14 cellular contexts compared by ENCODE assay signal in genomic region chr20:45997187-45997586, GRCh38. TPM values are rescaled to one million over a fixed set of nuclear protein-coding genes. Genes with fewer than 3 reads are reported as not detected.
"Had no signal": no experiment of that assay in that cellular context is flagged by ENCODE, and none has a peak within 500 bp of the region (broad histone marks: within the 10 kb centered on the region; RNA-seq: fewer than 3 reads in every experiment).

No MANE protein-coding gene starts in this region.

- H3K36me3 Mint-ChIP-seq: natural killer cell had no signal

- DNase-seq: activated CD4-positive, alpha-beta T cell treated with anti-CD3 and anti-CD28 coated beads for 1 hour; activated CD4-positive, alpha-beta T cell treated with anti-CD3 and anti-CD28 coated beads, Interleukin-2, amount 50 U/mL, for 48 hours; activated CD8-positive, alpha-beta memory T cell treated with anti-CD3 and anti-CD28 coated beads, Interleukin-2, amount 50 U/mL, for 4 hours; activated naive CD4-positive, alpha-beta T cell treated with Interleukin-2 at 50 U/mL for 16 hours; foreskin melanocyte; heart right ventricle; left lung; natural killer cell; psoas muscle; stimulated activated CD4-positive, alpha-beta T cell treated with anti-CD3 and anti-CD28 coated beads, Interleukin-2, amount 100 ng/mL, for 24 hours had no signal

- H3K27ac Mint-ChIP-seq: natural killer cell; stimulated activated naive CD8-positive, alpha-beta T cell treated with anti-CD3 and anti-CD28 coated beads, Interleukin-15, Interleukin-2, amounts not matched to agents 100 ng/mL and 50 ng/mL, for 24 hours; T-helper 2 cell treated with Interferon-gamma antibody and Interleukin-4, amounts not matched to agents 5 μg/mL and 100 μg/mL, for 36 hours had no signal

- H3K4me3 Mint-ChIP-seq: natural killer cell; stimulated activated naive CD8-positive, alpha-beta T cell treated with anti-CD3 and anti-CD28 coated beads, Interleukin-15, Interleukin-2, amounts not matched to agents 100 ng/mL and 50 ng/mL, for 24 hours; T-helper 2 cell treated with Interferon-gamma antibody and Interleukin-4, amounts not matched to agents 5 μg/mL and 100 μg/mL, for 36 hours had no signal

- ATAC-seq: heart right ventricle, left lung, natural killer cell, psoas muscle, sciatic nerve had no signal

- H3K9me3 Mint-ChIP-seq: natural killer cell; stimulated activated naive CD8-positive, alpha-beta T cell treated with anti-CD3 and anti-CD28 coated beads, Interleukin-15, Interleukin-2, amounts not matched to agents 100 ng/mL and 50 ng/mL, for 24 hours; T-helper 2 cell treated with Interferon-gamma antibody and Interleukin-4, amounts not matched to agents 5 μg/mL and 100 μg/mL, for 36 hours had no signal

RNA-seq across cellular contexts. Expression of gene MMP9, which starts 11.5 kb away (rescaled TPM):
- polyA plus RNA-seq: endothelial cell of umbilical vein had no signal
